ENCODE assay signal across 19 cellular contexts in the genomic region with DNA sequence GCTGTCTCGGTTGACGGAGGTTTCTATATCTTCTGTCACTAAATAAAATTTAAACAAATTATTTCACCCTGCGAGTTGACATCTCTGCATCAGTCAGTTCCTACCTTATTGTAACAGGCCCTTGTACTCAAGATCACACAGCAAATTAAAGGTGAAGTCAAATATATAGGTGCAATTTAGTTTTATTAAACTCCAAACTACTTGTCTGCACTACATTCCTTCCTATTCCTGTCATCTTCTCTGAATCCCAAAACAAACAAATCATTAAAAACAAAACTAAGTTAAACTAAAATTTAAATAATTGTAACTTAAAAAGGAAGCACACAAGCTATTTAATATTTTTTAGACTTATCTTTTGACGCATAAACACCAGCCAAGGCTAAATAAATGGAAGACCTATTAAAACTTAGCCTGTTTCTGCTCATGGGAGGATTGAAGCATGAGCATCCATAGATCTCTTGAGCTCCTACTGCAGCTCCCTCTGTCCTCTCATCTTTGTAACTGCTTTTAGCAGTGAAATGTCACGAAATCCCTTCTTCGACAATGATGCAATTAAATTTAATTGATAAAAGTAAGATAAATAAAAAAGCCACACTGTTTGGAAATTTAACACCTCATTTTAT.
DNase-seq lines count a peak whose midpoint lies in the region; ATAC-seq and TF ChIP-seq lines count a peak whose summit lies in the region.
"Had no signal": no experiment of that assay in that cellular context is flagged by ENCODE, and none has a peak within 500 bp of the region (broad histone marks: within the 10 kb centered on the region; RNA-seq: fewer than 3 reads in every experiment).

No MANE protein-coding gene starts in this region.

- H3K36me3 ChIP-seq in adipocyte (ENCODE audit: control insufficient read depth, insufficient read depth, low read length, severe bottlenecking) (no peaks in the 10 kb centered on the region), lower lobe of right lung (no peaks in the 10 kb centered on the region), tibial nerve (no peaks in the 10 kb centered on the region)
- H3K36me3 ChIP-seq: BLaER1 had no signal

- 69 to 70% methylated on average over 6 of the region's 6 CpGs for WGBS in tibial nerve, 2 donors

- peaks cover 33% of the 10 kb centered on the region for H3K4me1 ChIP-seq in adipocyte (ENCODE audit: control insufficient read depth, insufficient read depth, low read length)
- peaks cover 13% of the 10 kb centered on the region for H3K4me1 ChIP-seq in lower lobe of right lung
- H3K4me1 ChIP-seq in tibial nerve: peaks cover 0 to 31% (median 2%) of the 10 kb centered on the region in 4 donors

- peaks cover 4% of the 10 kb centered on the region for H3K9me3 Mint-ChIP-seq in osteocyte (ENCODE audit: unreplicated experiment)
- H3K9me3 Mint-ChIP-seq: effector memory CD8-positive, alpha-beta T cell had no signal

- peak overlapping the region; percentile 67 for H3K4me3 ChIP-seq in adipocyte (ENCODE audit: low read length)
- H3K4me3 ChIP-seq in fibroblast of pulmonary artery (replicated peaks; ENCODE audit: low read depth, low read length): peak overlapping the region; percentile 1
- no peak overlapping the region for H3K4me3 ChIP-seq in lower lobe of right lung
- no peak overlapping the region for H3K4me3 ChIP-seq in tibial nerve
- H3K4me3 ChIP-seq: BLaER1, GM12878, lung had no signal

- no peaks in the 10 kb centered on the region for H3K36me3 Mint-ChIP-seq in osteocyte (ENCODE audit: unreplicated experiment)

- ATAC-seq in lower lobe of right lung (no peak), esophagus mucosa (no peak)
- ATAC-seq: effector memory CD8-positive, alpha-beta T cell; GM12878; HepG2; T-helper 17 cell had no signal

- no peak overlapping the region for H3K4me3 Mint-ChIP-seq in osteocyte (ENCODE audit: unreplicated experiment)
- H3K4me3 Mint-ChIP-seq: effector memory CD8-positive, alpha-beta T cell; T-helper 17 cell had no signal

- H3K27ac ChIP-seq in lower lobe of right lung (no peak overlapping the region), tibial nerve (peak overlapping the region in 2 of 4 donors; percentile 21 to 81)
- H3K27ac ChIP-seq: BLaER1 had no signal

- TF ChIP-seq POLR2A in tibial nerve (IDR thresholded peaks at IDR 0.05): no peak

- H3K9ac ChIP-seq in adipocyte (ENCODE audit: low read length): peak overlapping the region; percentile 82
- H3K9ac ChIP-seq: BLaER1 had no signal

- no peak for TF ChIP-seq EP300 in tibial nerve (IDR thresholded peaks at IDR 0.05)

- H3K27me3 ChIP-seq in adipocyte (replicated peaks; ENCODE audit: control insufficient read depth, insufficient read depth, low read length) (no peaks in the 10 kb centered on the region), lower lobe of right lung (ENCODE audit: low read depth) (no peaks in the 10 kb centered on the region), tibial nerve (no peaks in the 10 kb centered on the region)
- H3K27me3 ChIP-seq: BLaER1 had no signal

- TF ChIP-seq CTCF in fibroblast of pulmonary artery (IDR thresholded peaks at IDR 0.05; ENCODE audit: low read length, missing control alignments) (peak; percentile 13), osteocyte (IDR thresholded peaks at IDR 0.05) (peak; percentile 28), lower lobe of right lung (IDR thresholded peaks at IDR 0.05) (no peak), tibial nerve (IDR thresholded peaks at IDR 0.05) (no peak)

- peak overlapping the region; percentile 81 for H3K27ac Mint-ChIP-seq in osteocyte (ENCODE audit: unreplicated experiment)
- H3K27ac Mint-ChIP-seq: effector memory CD8-positive, alpha-beta T cell; T-helper 17 cell had no signal

- intact Hi-C loops in lower lobe of right lung (cut with DNase I): no loop called here

- no peaks in the 10 kb centered on the region for H3K27me3 Mint-ChIP-seq in osteocyte (ENCODE audit: unreplicated experiment)
- H3K27me3 Mint-ChIP-seq: effector memory CD8-positive, alpha-beta T cell; T-helper 17 cell had no signal

- DNase-seq in AG20443 (ENCODE audit: low spot score) (peak; percentile 11), adipocyte (ENCODE audit: low read depth) (peak; percentile 34), fibroblast of pulmonary artery (ENCODE audit: low read depth) (peak; percentile 56), osteocyte (ENCODE audit: extremely low spot score, unreplicated experiment) (no peak), lower lobe of right lung (no peak), tibial nerve (ENCODE audit: low spot score in 2 of 2) (no peak)
- no peak for DNase-seq in activated CD8-positive, alpha-beta memory T cell treated with anti-CD3 and anti-CD28 coated beads, Interleukin-2, amount 50 U/mL, for 48 hours
- DNase-seq: effector memory CD8-positive, alpha-beta T cell; hippocampal formation; NCI-H1048; occipital lobe; OCI-M1; stimulated activated CD8-positive, alpha-beta memory T cell treated with anti-CD3 and anti-CD28 coated beads, Interleukin-4, amount 100 ng/mL, for 48 hours; T-helper 17 cell had no signal

- H3K9me3 ChIP-seq in adipocyte (ENCODE audit: control insufficient read depth, low read length) (no peaks in the 10 kb centered on the region), lower lobe of right lung (no peaks in the 10 kb centered on the region), tibial nerve (no peaks in the 10 kb centered on the region)
- H3K9me3 ChIP-seq: BLaER1 had no signal

- H3K4me1 Mint-ChIP-seq in osteocyte (ENCODE audit: unreplicated experiment): peaks cover 45% of the 10 kb centered on the region
- H3K4me1 Mint-ChIP-seq: T-helper 17 cell had no signal

Comparison
In these comparisons a context has a peak if more than half of its experiments do, and no peak if none do; other contexts are left out.
1. DNase-seq: peak in AG20443 (single experiment), adipocyte (single experiment) and fibroblast of pulmonary artery (single experiment); none in osteocyte (single experiment), lower lobe of right lung (single experiment), tibial nerve (0 of 2) and activated CD8-positive, alpha-beta memory T cell treated with anti-CD3 and anti-CD28 coated beads, Interleukin-2, amount 50 U/mL, for 48 hours (single experiment).
2. H3K4me3 ChIP-seq: peak in adipocyte (single experiment) and fibroblast of pulmonary artery (single experiment); none in lower lobe of right lung (single experiment) and tibial nerve (0 of 4).
3. CTCF ChIP-seq: peak in fibroblast of pulmonary artery (single experiment) and osteocyte (single experiment); none in lower lobe of right lung (single experiment) and tibial nerve (0 of 5).